ENCODE assay signal across 1 cellular context in genomic region chr5:10602031-10602806, GRCh38.
TF ChIP-seq lines count a peak whose summit lies in the region.

No MANE protein-coding gene starts in this region.

TF ChIP-seq in liver, 16 proteins besides CTCF, POLR2A, EP300 and RAD21 (continued from another document):
- TF ChIP-seq ZBTB33 (IDR thresholded peaks at IDR 0.05) (peak; percentile 51), HNF4A (conservative IDR thresholded peaks at IDR 0.05) (peak; percentile 73 to 79), HNF4G (IDR thresholded peaks at IDR 0.05) (peak; percentile 29), NR2F2 (IDR thresholded peaks at IDR 0.05) (no peak)
